In genomic region chr9:128059365-128059983, GRCh38 we compare ENCODE assay signal across 19 cellular contexts. TPM values are rescaled to one million over a fixed set of nuclear protein-coding genes. Genes with fewer than 3 reads are reported as not detected.
DNase-seq lines count a peak whose midpoint lies in the region; ATAC-seq, FAIRE-seq and TF ChIP-seq lines count a peak whose summit lies in the region.
"Had no signal": no experiment of that assay in that cellular context is flagged by ENCODE, and none has a peak within 500 bp of the region (broad histone marks: within the 10 kb centered on the region; RNA-seq: fewer than 3 reads in every experiment).

No MANE protein-coding gene starts in this region.

- ATAC-seq in left lung (peak; percentile 20), upper lobe of left lung (ENCODE audit: low FRiP score in 2 of 2) (no peak)
- ATAC-seq: A549; CD8-positive, alpha-beta T cell; HCT116 had no signal

- TF ChIP-seq POLR2A in endothelial cell of umbilical vein (IDR thresholded peaks at IDR 0.05; ENCODE audit: low read depth, low read length) = no peak
- TF ChIP-seq POLR2A in upper lobe of left lung (IDR thresholded peaks at IDR 0.05) = no peak
- TF ChIP-seq POLR2A in ovary (IDR thresholded peaks at IDR 0.05) = no peak

- H3K4me2 ChIP-seq in endothelial cell of umbilical vein (ENCODE audit: insufficient read depth, low read length) = no peak overlapping the region
- H3K4me2 ChIP-seq: A549 had no signal

- POLR2A ChIA-PET in endothelial cell of umbilical vein (lab: Charles Lee) = no interaction called here

- H3K27me3 ChIP-seq in MG63 (no peaks in the 10 kb centered on the region), endothelial cell of umbilical vein (ENCODE audit: control insufficient read depth in 2 of 2, insufficient read depth in 2 of 2, low read length in 2 of 2) (no peaks in the 10 kb centered on the region), left lung (no peaks in the 10 kb centered on the region), upper lobe of left lung (no peaks in the 10 kb centered on the region), ovary (no peaks in the 10 kb centered on the region)

- H4K20me1 ChIP-seq in endothelial cell of umbilical vein (replicated peaks; ENCODE audit: control insufficient read depth, extremely low read depth, insufficient read depth, low read length) = no peaks in the 10 kb centered on the region

- peak; percentile 44 for FAIRE-seq in endothelial cell of umbilical vein (lab: Jason Lieb, UNC)
- FAIRE-seq: A549, GM12892, GM18507 had no signal

- H3K9me3 ChIP-seq in MG63 = no peaks in the 10 kb centered on the region
- no peaks in the 10 kb centered on the region for H3K9me3 ChIP-seq in endothelial cell of umbilical vein (replicated peaks; ENCODE audit: control insufficient read depth, insufficient read depth, low read length)
- H3K9me3 ChIP-seq in left lung = no peaks in the 10 kb centered on the region
- no peaks in the 10 kb centered on the region for H3K9me3 ChIP-seq in upper lobe of left lung
- H3K9me3 ChIP-seq in ovary = no peaks in the 10 kb centered on the region
- H3K9me3 ChIP-seq: A549, SJCRH30 had no signal

- peak; percentile 87 for DNase-seq in MG63
- DNase-seq in endothelial cell of umbilical vein (ENCODE audit: low read depth, low spot score) = no peak
- peak in 1 of 2 donors; percentile 43 for DNase-seq in left lung
- peak in 1 of 2 donors; percentile 77 for DNase-seq in upper lobe of left lung
- DNase-seq in RKO (ENCODE audit: low spot score) = no peak
- no peak for DNase-seq in middle frontal gyrus (ENCODE audit: extremely low spot score, low spot score)
- no peak for DNase-seq in ovary
- DNase-seq: Calu3; CD8-positive, alpha-beta T cell; DMS79; GOT3; NCI-H1105; NCI-H2227 treated with DMSO at 0.1 percent for 48 hours; NCI-H524 treated with DMSO at 0.1 percent for 48 hours; SJCRH30 had no signal

- TF ChIP-seq EP300 in upper lobe of left lung (IDR thresholded peaks at IDR 0.05) (no peak), ovary (IDR thresholded peaks at IDR 0.05) (no peak)

- peaks cover 3% of the 10 kb centered on the region; the same call in 1 of the 2 replicates for H3K36me3 ChIP-seq in MG63
- H3K36me3 ChIP-seq in endothelial cell of umbilical vein (ENCODE audit: control insufficient read depth in 2 of 2, extremely low read depth in 1 of 2, insufficient read depth in 2 of 2, low read length in 2 of 2) = no peaks in the 10 kb centered on the region
- peaks cover 0 to 15% of the 10 kb centered on the region in 2 donors for H3K36me3 ChIP-seq in left lung
- H3K36me3 ChIP-seq in upper lobe of left lung = peaks cover 0 to 18% (median 9%) of the 10 kb centered on the region in 4 donors
- no peaks in the 10 kb centered on the region for H3K36me3 ChIP-seq in ovary
- H3K36me3 ChIP-seq: SJCRH30 had no signal

- 75 to 84% methylated on average over 4 to 6 of the region's 6 CpGs for WGBS in upper lobe of left lung, 2 donors
- 61 to 64% (median 62%) methylated on average over 6 of the region's 6 CpGs for WGBS in ovary, 3 donors

- H3K27ac ChIP-seq in endothelial cell of umbilical vein (ENCODE audit: insufficient read depth, low read depth, low read length) (no peak overlapping the region), left lung (peak overlapping the region in 1 of 2 donors; percentile 3), upper lobe of left lung (peak overlapping the region; percentile 34 to 63 (median 40)), ovary (no peak overlapping the region)
- H3K27ac ChIP-seq: A549, SJCRH30 had no signal

- no peak for TF ChIP-seq CTCF in endothelial cell of umbilical vein (IDR thresholded peaks at IDR 0.05; ENCODE audit: extremely low read depth in 1 of 2, insufficient read depth in 1 of 2, low read depth in 1 of 2, low read length in 2 of 2)
- TF ChIP-seq CTCF in left lung (IDR thresholded peaks at IDR 0.05) = no peak
- TF ChIP-seq CTCF in upper lobe of left lung (IDR thresholded peaks at IDR 0.05) = no peak
- no peak for TF ChIP-seq CTCF in ovary (IDR thresholded peaks at IDR 0.05)

- no TSS peak for BruUV-seq in endothelial cell of umbilical vein (replicated peaks; lab: Mats Ljungman, UMichigan)

- intact Hi-C loops in endothelial cell of umbilical vein (cut with micrococcal nuclease) = no loop called here
- intact Hi-C loops in left lung (cut with DNase I) = no loop called here
- intact Hi-C loops in ovary (cut with DNase I) = loop anchor here in 2 of 4 donors (5.0 to 10.0 kb wide), 2 partner anchors 38 to 45 kb away; no protein-coding TSS in a partner anchor

- CTCF ChIA-PET in endothelial cell of umbilical vein (lab: Charles Lee) = interaction anchor here (1.4 to 1.7 kb wide), 3 partner anchors 24 to 117 kb away, joined by 4 to 5 read pairs (median 4); no protein-coding TSS in a partner anchor

- no peaks in the 10 kb centered on the region for H3K9me1 ChIP-seq in endothelial cell of umbilical vein (replicated peaks; ENCODE audit: control insufficient read depth, extremely low read depth, insufficient read depth, low read length)

- H3K4me1 ChIP-seq in endothelial cell of umbilical vein (ENCODE audit: control insufficient read depth, extremely low read depth, insufficient read depth, low read length) (peaks cover 8% of the 10 kb centered on the region), left lung (peaks cover 30 to 68% of the 10 kb centered on the region in 2 donors), upper lobe of left lung (peaks cover 48 to 69% (median 62%) of the 10 kb centered on the region in 4 donors), ovary (ENCODE audit: insufficient read depth) (peaks cover 19% of the 10 kb centered on the region)

- no peak overlapping the region for H3K9ac ChIP-seq in endothelial cell of umbilical vein (replicated peaks; ENCODE audit: extremely low read depth, insufficient read depth, low read length)

- no peak overlapping the region for H2AFZ ChIP-seq in endothelial cell of umbilical vein (ENCODE audit: low read depth, low read length)

- dilution Hi-C loops in endothelial cell of umbilical vein (cut with MboI; ENCODE audit: extremely low pct_ligation_motif_present, low sequenced_read_pairs) = no loop called here

- H3K79me2 ChIP-seq in endothelial cell of umbilical vein (ENCODE audit: control insufficient read depth, insufficient read depth, low read length) = no peaks in the 10 kb centered on the region

- H3K4me3 ChIP-seq in MG63 (no peak overlapping the region), endothelial cell of umbilical vein (replicated peaks in 1 of 3; ENCODE audit: insufficient read depth in 1 of 3, low read depth in 1 of 3, low read length in 3 of 3) (no peak overlapping the region), left lung (no peak overlapping the region), upper lobe of left lung (no peak overlapping the region), ovary (no peak overlapping the region)
- H3K4me3 ChIP-seq: A549, SJCRH30 had no signal

TF ChIP-seq in endothelial cell of umbilical vein, 7 proteins besides CTCF, POLR2A, EP300 and RAD21:
- TF ChIP-seq GATA2 (IDR thresholded peaks at IDR 0.05; ENCODE audit: insufficient read depth, insufficient read length, low read depth, low read length) (no peak), MYC (IDR thresholded peaks at IDR 0.05; ENCODE audit: low read depth, low read length) (no peak), POLR2AphosphoS5 (IDR thresholded peaks at IDR 0.05; ENCODE audit: insufficient read depth, low read depth, low read length) (no peak), JUN (IDR thresholded peaks at IDR 0.05; ENCODE audit: borderline replicate concordance, insufficient read depth, insufficient read length, low read depth) (no peak)
TF ChIP-seq in endothelial cell of umbilical vein: peak in this region for 0.

RNA-seq across cellular contexts. Expression of gene NAIF1, which starts 7.6 kb away (rescaled TPM):
- 6.4 and 10.7 TPM in 2 replicates for total RNA-seq in MG63 (2014; rRNA removed; shearing (Covaris generic); ENCODE audit: low replicate concordance)
- total RNA-seq in endothelial cell of umbilical vein (8.2 and 9.7 TPM in 2 replicates), left lung (1 to 10 TPM; 7.7 to 8.0 TPM), upper lobe of left lung (10 to 100 TPM in 5 of 6 donors, 1 to 10 TPM in 1; 8.0 to 37.7 (median 13.0) TPM), ovary (10 to 100 TPM in 1 of 7 donors, 1 to 10 TPM in 6; 4.1 to 10.9 (median 5.9) TPM)
- polyA plus RNA-seq in endothelial cell of umbilical vein (9.7 and 10.1 TPM in 2 replicates), ovary (1 to 10 TPM; 6.6 to 9.0 TPM)
- polyA plus RNA-seq in endothelial cell of umbilical vein (2011; cell fraction: cytosol; rRNA removed) = 9.4 and 9.5 TPM in 2 replicates
- 4.4 and 4.6 TPM in 2 replicates for polyA plus RNA-seq in endothelial cell of umbilical vein (2011; cell fraction: nucleus; rRNA removed)
- 6.4 and 9.3 TPM in 2 replicates for polyA plus RNA-seq in endothelial cell of umbilical vein (2012)
- 7.5 and 9.8 TPM in 2 replicates for polyA minus RNA-seq in endothelial cell of umbilical vein
- polyA minus RNA-seq in endothelial cell of umbilical vein (2011; cell fraction: cytosol; rRNA and poly(A)+ RNA removed) = 19.3 TPM
- 2.0 and 3.7 TPM in 2 replicates for polyA minus RNA-seq in endothelial cell of umbilical vein (2011; cell fraction: nucleus; rRNA and poly(A)+ RNA removed)

RNA-seq across cellular contexts. Expression of gene SLC25A25, which starts 8.6 kb away (rescaled TPM):
- 7.4 and 8.7 TPM in 2 replicates for total RNA-seq in MG63 (2014; rRNA removed; shearing (Covaris generic); ENCODE audit: low replicate concordance)
- 20.1 and 20.2 TPM in 2 replicates for total RNA-seq in endothelial cell of umbilical vein
- 14.2 and 18.1 TPM in 2 replicates for polyA plus RNA-seq in endothelial cell of umbilical vein
- polyA plus RNA-seq in endothelial cell of umbilical vein (2011; cell fraction: cytosol; rRNA removed) = 17.3 and 21.7 TPM in 2 replicates
- 54.4 and 63.0 TPM in 2 replicates for polyA plus RNA-seq in endothelial cell of umbilical vein (2011; cell fraction: nucleus; rRNA removed)
- polyA plus RNA-seq in endothelial cell of umbilical vein (2012) = 11.9 and 22.6 TPM in 2 replicates
- 16.6 and 17.6 TPM in 2 replicates for polyA minus RNA-seq in endothelial cell of umbilical vein
- 20.1 TPM for polyA minus RNA-seq in endothelial cell of umbilical vein (2011; cell fraction: cytosol; rRNA and poly(A)+ RNA removed)
- polyA minus RNA-seq in endothelial cell of umbilical vein (2011; cell fraction: nucleus; rRNA and poly(A)+ RNA removed) = 24.4 and 32.2 TPM in 2 replicates
- 10 to 100 TPM; 19.5 to 21.0 TPM for total RNA-seq in left lung
- 10 to 100 TPM; 23.6 to 40.2 (median 33.7) TPM for total RNA-seq in upper lobe of left lung
- total RNA-seq in ovary = 10 to 100 TPM; 24.1 to 90.1 (median 40.0) TPM
- polyA plus RNA-seq in ovary = 10 to 100 TPM; 23.4 to 28.6 TPM

Comparison
In these comparisons a context has a peak if more than half of its experiments do, and no peak if none do; other contexts are left out.
1. H3K27ac ChIP-seq: peak in upper lobe of left lung (4 of 4); none in endothelial cell of umbilical vein (single experiment) and ovary (0 of 2).